ENCODE assay signal across 23 cellular contexts in the genomic region with DNA sequence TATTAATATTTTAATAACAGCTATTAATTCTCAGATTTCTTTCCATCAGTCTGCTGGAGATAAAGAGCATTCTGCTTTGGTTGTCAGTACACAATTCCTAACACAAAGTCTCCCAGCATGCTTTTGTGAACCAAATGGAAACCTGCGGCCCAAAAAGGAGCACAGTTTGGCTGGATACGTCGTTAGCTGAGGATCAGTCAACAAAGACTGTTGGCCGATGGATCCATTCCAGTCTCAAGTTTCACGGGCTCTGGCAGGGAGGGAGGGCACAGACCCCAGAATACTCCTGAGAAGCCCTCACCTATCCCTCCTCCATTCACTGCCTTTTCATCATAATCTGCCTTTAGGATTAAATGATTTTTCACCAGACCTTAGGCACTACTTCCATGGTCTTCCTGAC. TPM values are rescaled to one million over a fixed set of nuclear protein-coding genes. Genes with fewer than 3 reads are reported as not detected.
"Had no signal": no experiment of that assay in that cellular context is flagged by ENCODE, and none has a peak within 500 bp of the region (broad histone marks: within the 10 kb centered on the region; RNA-seq: fewer than 3 reads in every experiment).

No MANE protein-coding gene starts in this region.

- ATAC-seq: activated CD8-positive, alpha-beta T cell treated with anti-CD3 and anti-CD28 coated beads, Interleukin-2, amount 10 ng/mL, durations not matched to agents 7 days and 5 days; activated T-cell treated with anti-CD3 and anti-CD28 coated beads, Interleukin-2, amount 50 U/mL, for 72 hours; body of pancreas; esophagus mucosa; stimulated activated naive CD8-positive, alpha-beta T cell treated with anti-CD3 and anti-CD28 coated beads, Interleukin-15, amount 100 ng/mL, for 72 hours had no signal

- H3K36me3 Mint-ChIP-seq: activated naive CD8-positive, alpha-beta T cell; type B pancreatic cell had no signal

- H3K9me3 Mint-ChIP-seq: activated T-cell treated with anti-CD3 and anti-CD28 coated beads, Interleukin-2, amount 50 U/mL, for 72 hours; nephron; stimulated activated naive CD8-positive, alpha-beta T cell treated with anti-CD3 and anti-CD28 coated beads, Interleukin-15, amount 100 ng/mL, for 72 hours; type B pancreatic cell had no signal

- H3K27ac Mint-ChIP-seq: activated CD8-positive, alpha-beta T cell treated with anti-CD3 and anti-CD28 coated beads, Interleukin-2, amount 10 ng/mL, durations not matched to agents 7 days and 5 days; activated naive CD8-positive, alpha-beta T cell; activated T-cell treated with anti-CD3 and anti-CD28 coated beads, Interleukin-2, amount 50 U/mL, for 72 hours; nephron; stimulated activated naive CD8-positive, alpha-beta T cell treated with anti-CD3 and anti-CD28 coated beads, Interleukin-15, amount 100 ng/mL, for 72 hours; type B pancreatic cell had no signal

- H3K36me3 ChIP-seq: left ventricle myocardium inferior, sigmoid colon, spleen had no signal

- H3K9me3 ChIP-seq: body of pancreas, left ventricle myocardium inferior, sigmoid colon, spleen had no signal

- DNase-seq: activated CD4-positive, alpha-beta T cell treated with anti-CD3 and anti-CD28 coated beads for 48 hours; activated CD8-positive, alpha-beta memory T cell treated with anti-CD3 and anti-CD28 coated beads, Interleukin-2, amount 50 U/mL, for 4 hours; activated CD8-positive, alpha-beta T cell treated with anti-CD3 and anti-CD28 coated beads, Interleukin-2, amount 10 ng/mL, durations not matched to agents 7 days and 5 days; activated gamma-delta T cell treated with Interleukin-2 at 50 U/mL for 16 hours; activated T-cell treated with anti-CD3 and anti-CD28 coated beads, Interleukin-2, amount 50 U/mL, for 72 hours; amygdala; body of pancreas; caudate nucleus; hippocampal formation; left ventricle myocardium inferior; sigmoid colon; spleen; stimulated activated CD4-positive, alpha-beta T cell treated with anti-CD3 and anti-CD28 coated beads, Interleukin-1b, Interleukin-23, amount 100 ng/mL, for 48 hours; stimulated activated naive CD8-positive, alpha-beta T cell treated with anti-CD3 and anti-CD28 coated beads, Interleukin-15, amount 100 ng/mL, for 72 hours; T-helper 2 cell had no signal

- H3K4me3 Mint-ChIP-seq: activated CD8-positive, alpha-beta T cell treated with anti-CD3 and anti-CD28 coated beads, Interleukin-2, amount 10 ng/mL, durations not matched to agents 7 days and 5 days; activated naive CD8-positive, alpha-beta T cell; activated T-cell treated with anti-CD3 and anti-CD28 coated beads, Interleukin-2, amount 50 U/mL, for 72 hours; nephron; stimulated activated naive CD8-positive, alpha-beta T cell treated with anti-CD3 and anti-CD28 coated beads, Interleukin-15, amount 100 ng/mL, for 72 hours; type B pancreatic cell had no signal

- H3K4me3 ChIP-seq: body of pancreas, left ventricle myocardium inferior, sigmoid colon, spleen had no signal

- H3K27ac ChIP-seq: body of pancreas, left ventricle myocardium inferior, sigmoid colon had no signal

- H3K4me1 Mint-ChIP-seq: nephron; stimulated activated naive CD8-positive, alpha-beta T cell treated with anti-CD3 and anti-CD28 coated beads, Interleukin-15, amount 100 ng/mL, for 72 hours had no signal

- H3K27me3 ChIP-seq: body of pancreas, sigmoid colon, spleen had no signal

- H3K27me3 Mint-ChIP-seq: stimulated activated naive CD8-positive, alpha-beta T cell treated with anti-CD3 and anti-CD28 coated beads, Interleukin-15, amount 100 ng/mL, for 72 hours; type B pancreatic cell had no signal

RNA-seq across cellular contexts. Expression of gene PRSS48, which starts 26.3 kb away (rescaled TPM):
- total RNA-seq: activated CD8-positive, alpha-beta T cell treated with anti-CD3 and anti-CD28 coated beads, Interleukin-2, amount 10 ng/mL, durations not matched to agents 7 days and 5 days; activated T-cell treated with anti-CD3 and anti-CD28 coated beads, Interleukin-2, amount 50 U/mL, for 72 hours; body of pancreas; esophagus mucosa; left ventricle myocardium inferior; osteoblast; pulmonary artery endothelial cell; sigmoid colon; spleen; temporal lobe had no signal
- polyA plus RNA-seq: keratinocyte, sigmoid colon, spleen had no signal
